ENCODE assay signal across 8 cellular contexts in genomic region chr11:59801981-59802638, GRCh38. TPM values are rescaled to one million over a fixed set of nuclear protein-coding genes. Genes with fewer than 3 reads are reported as not detected.
DNase-seq lines count a peak whose midpoint lies in the region; ATAC-seq and TF ChIP-seq lines count a peak whose summit lies in the region.

No MANE protein-coding gene starts in this region.

- no peaks in the 10 kb centered on the region for H3K27me3 ChIP-seq in adrenal gland

- 52 to 59% (median 55%) methylated on average over 5 of the region's 5 CpGs for WGBS in adrenal gland, 4 donors

- H3K4me3 ChIP-seq in adrenal gland = no peak overlapping the region

- H3K36me3 ChIP-seq in adrenal gland (replicated peaks in 1 of 2) = peaks cover 0 to 59% of the 10 kb centered on the region in 2 donors

- peaks cover 0 to 6% of the 10 kb centered on the region in 2 donors for H3K4me1 ChIP-seq in adrenal gland (replicated peaks in 1 of 2)

- H3K9me3 ChIP-seq in adrenal gland (replicated peaks in 1 of 3) = no peaks in the 10 kb centered on the region

- DNase-seq in Right ventricle myocardium inferior (ENCODE audit: missing footprints) = no peak
- DNase-seq in cardiac septum (ENCODE audit: low spot score) = no peak
- DNase-seq in adrenal gland = peak in 6 of 7 donors; percentile 41 to 60 (median 49)
- DNase-seq in kidney tubule cell (ENCODE audit: low spot score) = peak; percentile 70
- no peak for DNase-seq in NCI-H2029 (lab: John Stamatoyannopoulos, UW)
- no peak for DNase-seq in activated CD4-positive, CD25-positive, alpha-beta regulatory T cell (lab: John Stamatoyannopoulos, UW)
- DNase-seq in HEK293T (ENCODE audit: extremely low spot score) = no peak
- no peak for DNase-seq in KG1 (lab: John Stamatoyannopoulos, UW)

- intact Hi-C loops in Right ventricle myocardium inferior (cut with DNase I) = loop anchor here (1.0 to 2.0 kb wide), 2 partner anchors 48 to 265 kb away; no protein-coding TSS in a partner anchor
- intact Hi-C loops in cardiac septum (cut with DNase I) = loop anchor here (1.0 to 10.0 kb wide), 2 partner anchors 48 to 137 kb away; partner anchors contain the start of gene PATL1
- intact Hi-C loops in adrenal gland (cut with DNase I) = loop anchor here in 1 of 2 donors (2.0 kb wide), 1 partner anchor 49 kb away; no protein-coding TSS in a partner anchor

- TF ChIP-seq POLR2A in adrenal gland (IDR thresholded peaks at IDR 0.05) = no peak

- no peak for TF ChIP-seq CTCF in adrenal gland (IDR thresholded peaks at IDR 0.05)

- H3K27ac ChIP-seq in adrenal gland = peak overlapping the region in 2 of 5 donors; percentile 4 to 47

- peak; percentile 83 for ATAC-seq in Right ventricle myocardium inferior

- POLR2A ChIA-PET in HEK293T (lab: Yijun Ruan, JAX) = interaction anchor here (2.0 to 2.9 kb wide), 2 partner anchors 9 to 47 kb away, joined by 8 to 11 read pairs; partner anchors contain the start of genes MRPL16 and STX3

- CTCF ChIA-PET in HEK293T (lab: Yijun Ruan, JAX) = interaction anchor here (0.6 to 2.9 kb wide), 3 partner anchors 9 to 51 kb away, joined by 3 to 19 read pairs (median 3); partner anchors contain the start of gene STX3

TF ChIP-seq in HEK293T, 16 proteins besides CTCF, POLR2A, EP300 and RAD21:
- TF ChIP-seq ZNF384 (IDR thresholded peaks at IDR 0.05) (no peak), TARDBP (IDR thresholded peaks at IDR 0.05) (no peak), L3MBTL2 (conservative IDR thresholded peaks at IDR 0.05) (no peak), FOXM1 (IDR thresholded peaks at IDR 0.05; ENCODE audit: borderline replicate concordance) (no peak), SP1 (IDR thresholded peaks at IDR 0.05) (no peak), FOXA1 (IDR thresholded peaks at IDR 0.05) (no peak), BHLHE40 (IDR thresholded peaks at IDR 0.05; ENCODE audit: borderline replicate concordance) (no peak), SUZ12 (IDR thresholded peaks at IDR 0.05) (no peak), LEF1 (IDR thresholded peaks at IDR 0.05; ENCODE audit: borderline replicate concordance) (no peak), ELF4 (IDR thresholded peaks at IDR 0.05) (no peak), FOXK2 (IDR thresholded peaks at IDR 0.05) (no peak), CTBP1 (IDR thresholded peaks at IDR 0.05; ENCODE audit: borderline replicate concordance) (no peak), ARNT (IDR thresholded peaks at IDR 0.05) (no peak), NFRKB (IDR thresholded peaks at IDR 0.05) (no peak)

RNA-seq across cellular contexts. Expression of gene MRPL16, which starts 8.5 kb away (rescaled TPM):
- total RNA-seq in Right ventricle myocardium inferior = 92.9 TPM
- 64.7 TPM for total RNA-seq in cardiac septum
- total RNA-seq in adrenal gland = 100 to 1,000 TPM in 1 of 8 donors, 10 to 100 TPM in 7; 47.5 to 101 (median 73.5) TPM
- polyA plus RNA-seq in adrenal gland = 100 to 1,000 TPM in 2 of 3 donors, 10 to 100 TPM in 1; 61.5 to 143 (median 107) TPM

RNA-seq across cellular contexts. Expression of gene CBLIF, which starts 43.2 kb away (rescaled TPM):
- total RNA-seq in Right ventricle myocardium inferior = not detected
- total RNA-seq in cardiac septum = not detected
- not detected for total RNA-seq in adrenal gland
- polyA plus RNA-seq in adrenal gland = not detected

RNA-seq across cellular contexts. Expression of gene STX3, which starts 46.9 kb away (rescaled TPM):
- total RNA-seq in Right ventricle myocardium inferior (8.4 TPM), cardiac septum (10.0 TPM), adrenal gland (10 to 100 TPM; 18.4 to 63.2 (median 38.0) TPM)
- polyA plus RNA-seq in adrenal gland = 10 to 100 TPM; 12.3 to 26.3 (median 24.7) TPM

Comparison
In these comparisons a context has a peak if more than half of its experiments do, and no peak if none do; other contexts are left out.
1. DNase-seq: peak in adrenal gland (6 of 7) and kidney tubule cell (single experiment); none in Right ventricle myocardium inferior (single experiment), cardiac septum (single experiment), NCI-H2029 (single experiment), activated CD4-positive, CD25-positive, alpha-beta regulatory T cell (0 of 4), HEK293T (single experiment) and KG1 (single experiment).